Comparison of ENCODE assay signal across 25 cellular contexts in genomic region chr16:69660166-69660565, GRCh38.
DNase-seq lines count a peak whose midpoint lies in the region; ATAC-seq and TF ChIP-seq lines count a peak whose summit lies in the region.
"Had no signal": no experiment of that assay in that cellular context is flagged by ENCODE, and none has a peak within 500 bp of the region (broad histone marks: within the 10 kb centered on the region; RNA-seq: fewer than 3 reads in every experiment).

No MANE protein-coding gene starts in this region.

- ATAC-seq in foreskin keratinocyte: no peak
- ATAC-seq: GM12878, GM23338, T-cell had no signal

- H3K27me3 Mint-ChIP-seq in chondrocyte (ENCODE audit: low read depth): no peaks in the 10 kb centered on the region
- H3K27me3 Mint-ChIP-seq: CD8-positive, alpha-beta memory T cell; T-cell had no signal

- H3K9me3 Mint-ChIP-seq in chondrocyte (ENCODE audit: low read depth): no peaks in the 10 kb centered on the region
- H3K9me3 Mint-ChIP-seq: CD8-positive, alpha-beta memory T cell; GM23338; H9; T-cell had no signal

- H3K4me3 Mint-ChIP-seq in chondrocyte (ENCODE audit: unreplicated experiment): no peak overlapping the region
- H3K4me3 Mint-ChIP-seq: CD14-positive monocyte; CD8-positive, alpha-beta memory T cell; GM23338; H9; T-cell had no signal

- H3K36me3 Mint-ChIP-seq in chondrocyte (ENCODE audit: low read depth): peaks cover 14% of the 10 kb centered on the region

- H3K4me1 ChIP-seq in foreskin keratinocyte: no peaks in the 10 kb centered on the region
- H3K4me1 ChIP-seq: BE2C had no signal

- H3K4me1 Mint-ChIP-seq in chondrocyte (ENCODE audit: low read depth): no peaks in the 10 kb centered on the region
- H3K4me1 Mint-ChIP-seq: CD14-positive monocyte; CD8-positive, alpha-beta memory T cell; GM23338; H9; T-cell had no signal

- POLR2A ChIA-PET in RWPE1 (lab: Yijun Ruan, JAX; ENCODE audit: low non-redundant PET): interaction anchor here (0.6 kb wide), 1 partner anchor 9 kb away, joined by 3 read pairs; no protein-coding TSS in a partner anchor

- H3K27ac ChIP-seq in RWPE1 (peak overlapping the region; percentile 64), foreskin keratinocyte (no peak overlapping the region)
- H3K27ac ChIP-seq: PC-9 had no signal

- H3K27me3 ChIP-seq in foreskin keratinocyte: no peaks in the 10 kb centered on the region
- H3K27me3 ChIP-seq: BE2C had no signal

- TF ChIP-seq CTCF in RWPE1 (conservative IDR thresholded peaks at IDR 0.05; ENCODE audit: low read depth): no peak
- no peak for TF ChIP-seq CTCF in foreskin keratinocyte (conservative IDR thresholded peaks at IDR 0.05)
- TF ChIP-seq CTCF in chondrocyte (IDR thresholded peaks at IDR 0.05): no peak

- no peak overlapping the region for H3K27ac Mint-ChIP-seq in chondrocyte (ENCODE audit: unreplicated experiment)
- H3K27ac Mint-ChIP-seq: GM23338, H9, T-cell had no signal

- CTCF ChIA-PET in RWPE1 (lab: Yijun Ruan, JAX): no interaction called here

- DNase-seq in NCI-H2107 treated with DMSO at 0.1 percent for 48 hours (lab: John Stamatoyannopoulos, UW; ENCODE audit: unreplicated experiment) (peak; percentile 24), NCI-H2107 (lab: John Stamatoyannopoulos, UW) (no peak), DMS79 (lab: John Stamatoyannopoulos, UW) (peak; percentile 0), RWPE1 (ENCODE audit: low spot score) (no peak), foreskin keratinocyte (peak; percentile 7 to 13), chondrocyte (ENCODE audit: low spot score) (no peak), DMS53 (lab: John Stamatoyannopoulos, UW) (no peak), HK-2 (ENCODE audit: unreplicated experiment) (no peak)
- DNase-seq: 8988T; ACHN; BE2C; Calu3; CD8-positive, alpha-beta memory T cell; H9; Karpas-422; MV-4-11; NCI-H2029; NCI-H446 treated with DMSO at 0.1 percent for 48 hours; NCI-H526 treated with DMSO at 0.1 percent for 48 hours; PC-9; SHP77; T-cell had no signal

Comparison
In these comparisons a context has a peak if more than half of its experiments do, and no peak if none do; other contexts are left out.
1. DNase-seq: peak in NCI-H2107 treated with DMSO at 0.1 percent for 48 hours (single experiment), DMS79 (single experiment) and foreskin keratinocyte (2 of 2); none in NCI-H2107 (single experiment), RWPE1 (single experiment), chondrocyte (single experiment), DMS53 (single experiment) and HK-2 (single experiment).